In genomic region chr20:36133821-36134220, GRCh38 we compare ENCODE assay signal across 26 cellular contexts.
"Had no signal": no experiment of that assay in that cellular context is flagged by ENCODE, and none has a peak within 500 bp of the region (broad histone marks: within the 10 kb centered on the region; RNA-seq: fewer than 3 reads in every experiment).

No MANE protein-coding gene starts in this region.

- H3K9me3 ChIP-seq: ascending aorta, breast epithelium had no signal

- H3K4me3 ChIP-seq: ascending aorta, breast epithelium, coronary artery, dorsolateral prefrontal cortex had no signal

- ATAC-seq: activated CD4-positive, CD25-positive, alpha-beta regulatory T cell treated with anti-CD3 and anti-CD28 coated beads, Interleukin-2, amount 50 U/mL, for 24 hours; activated CD8-positive, alpha-beta T cell treated with anti-CD3 and anti-CD28 coated beads for 36 hours; activated naive CD4-positive, alpha-beta T cell treated with anti-CD3 and anti-CD28 coated beads, Interleukin-2, amount 50 U/mL, for 72 hours; T-helper 17 cell had no signal

- H3K36me3 ChIP-seq: ascending aorta, breast epithelium, WERI-Rb-1 had no signal

- H3K4me1 ChIP-seq: ascending aorta, breast epithelium had no signal

- DNase-seq: activated B cell treated with CpG ODN at 0.5 μM for 24 hours; activated CD4-positive, alpha-beta T cell treated with anti-CD3 and anti-CD28 coated beads for 48 hours; activated CD4-positive, alpha-beta T cell treated with anti-CD3 and anti-CD28 coated beads, Interleukin-2, amount 50 U/mL, for 1 hour; activated CD4-positive, alpha-beta T cell treated with anti-CD3 and anti-CD28 coated beads, Interleukin-2, amount 50 U/mL, for 48 hours; activated CD8-positive, alpha-beta memory T cell treated with anti-CD3 and anti-CD28 coated beads for 24 hours; activated CD8-positive, alpha-beta T cell treated with anti-CD3 and anti-CD28 coated beads for 36 hours; activated effector memory CD4-positive, alpha-beta T cell treated with anti-CD3 and anti-CD28 coated beads, Interleukin-2, amount 50 U/mL, for 16 hours; activated naive CD4-positive, alpha-beta T cell treated with anti-CD3 and anti-CD28 coated beads for 36 hours; activated naive CD8-positive, alpha-beta T cell treated with anti-CD3 and anti-CD28 coated beads, Interleukin-2, amount 10 ng/mL, durations not matched to agents 7 days and 5 days; activated T-cell treated with anti-CD3 and anti-CD28 coated beads, Interleukin-2, amount 50 U/mL, for 1 hour; activated T-cell treated with anti-CD3 and anti-CD28 coated beads, Interleukin-2, amount 50 U/mL, for 48 hours; dorsolateral prefrontal cortex; effector memory CD4-positive, alpha-beta T cell; endodermal cell; foreskin fibroblast; head of caudate nucleus; T-helper 1 cell; T-helper 17 cell; T1000; WERI-Rb-1 had no signal

- H3K27me3 ChIP-seq: ascending aorta, breast epithelium, dorsolateral prefrontal cortex had no signal

- H3K27ac ChIP-seq: ascending aorta, breast epithelium, coronary artery, dorsolateral prefrontal cortex, epithelial cell of prostate, WERI-Rb-1 had no signal
